In the genomic region with DNA sequence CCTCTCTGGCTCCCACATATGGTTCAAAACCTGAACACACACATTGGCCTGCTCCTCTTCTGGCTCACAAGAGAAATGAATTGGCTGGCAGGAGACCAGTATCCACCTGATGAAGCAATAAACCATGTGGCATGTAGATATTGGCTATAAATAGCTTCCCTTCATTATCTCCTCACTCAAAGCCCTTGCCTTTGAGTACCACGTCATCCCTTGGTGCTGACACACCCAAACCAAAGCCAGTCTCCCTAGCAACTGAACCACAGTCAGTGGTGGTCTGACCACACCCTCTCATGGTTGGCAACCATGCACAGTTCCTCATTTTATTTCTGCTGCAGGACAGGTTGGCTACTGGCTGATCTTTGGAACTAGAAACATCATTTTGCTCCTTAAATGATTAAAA, we compare ENCODE assay signal across 8 cellular contexts.
A peak's percentile ranks its signal among the peaks of the same experiment; 100 is the strongest.
DNase-seq lines count a peak whose midpoint lies in the region; ATAC-seq lines count a peak whose summit lies in the region.

No MANE protein-coding gene starts in this region.

- DNase-seq in EH (ENCODE audit: low read depth) (peak; percentile 5), HUDEP-2 (lab: John Stamatoyannopoulos, UW; ENCODE audit: unreplicated experiment in 76 of 76) (peak in 48 of 76 experiments; percentile 0 to 73 (median 30)), dedifferentiated amniotic fluid mesenchymal stem cell (ENCODE audit: extremely low spot score) (no peak), HuH-7 (ENCODE audit: low spot score) (no peak), T-helper 9 cell (no peak)
- peak; percentile 84 for DNase-seq in stimulated activated naive B cell treated with anti-CD40 and anti-IgM and Interleukin-4, amounts not matched to agents 10 μg/mL and 1 μg/mL and 100 μg/mL, for 72 hours

- no peaks in the 10 kb centered on the region for H3K4me1 Mint-ChIP-seq in activated T-helper 17 cell treated with anti-CD3 and anti-CD28 coated beads, Interleukin-2, amount 50 U/mL, for 72 hours
- peaks cover 0 to 25% of the 10 kb centered on the region in 2 donors for H3K4me1 Mint-ChIP-seq in stimulated activated naive B cell treated with anti-CD40 and anti-IgM and Interleukin-4, amounts not matched to agents 10 μg/mL and 1 μg/mL and 100 μg/mL, for 72 hours

- no peak overlapping the region for H3K27ac Mint-ChIP-seq in activated T-helper 17 cell treated with anti-CD3 and anti-CD28 coated beads, Interleukin-2, amount 50 U/mL, for 72 hours
- H3K27ac Mint-ChIP-seq in stimulated activated naive B cell treated with anti-CD40 and anti-IgM and Interleukin-4, amounts not matched to agents 10 μg/mL and 1 μg/mL and 100 μg/mL, for 72 hours: no peak overlapping the region

- H3K4me3 Mint-ChIP-seq in activated T-helper 17 cell treated with anti-CD3 and anti-CD28 coated beads, Interleukin-2, amount 50 U/mL, for 72 hours: no peak overlapping the region
- no peak overlapping the region for H3K4me3 Mint-ChIP-seq in stimulated activated naive B cell treated with anti-CD40 and anti-IgM and Interleukin-4, amounts not matched to agents 10 μg/mL and 1 μg/mL and 100 μg/mL, for 72 hours

- peaks cover 6% of the 10 kb centered on the region for H3K9me3 Mint-ChIP-seq in activated T-helper 17 cell treated with anti-CD3 and anti-CD28 coated beads, Interleukin-2, amount 50 U/mL, for 72 hours
- peaks cover 9 to 11% of the 10 kb centered on the region in 2 donors for H3K9me3 Mint-ChIP-seq in stimulated activated naive B cell treated with anti-CD40 and anti-IgM and Interleukin-4, amounts not matched to agents 10 μg/mL and 1 μg/mL and 100 μg/mL, for 72 hours

- peaks cover 15% of the 10 kb centered on the region for H3K27me3 Mint-ChIP-seq in activated T-helper 17 cell treated with anti-CD3 and anti-CD28 coated beads, Interleukin-2, amount 50 U/mL, for 72 hours
- H3K27me3 Mint-ChIP-seq in stimulated activated naive B cell treated with anti-CD40 and anti-IgM and Interleukin-4, amounts not matched to agents 10 μg/mL and 1 μg/mL and 100 μg/mL, for 72 hours: peaks cover 0 to 3% of the 10 kb centered on the region in 2 donors

- H3K36me3 Mint-ChIP-seq in activated T-helper 17 cell treated with anti-CD3 and anti-CD28 coated beads, Interleukin-2, amount 50 U/mL, for 72 hours (ENCODE audit: low read depth): no peaks in the 10 kb centered on the region
- peaks cover 7 to 21% of the 10 kb centered on the region in 2 donors for H3K36me3 Mint-ChIP-seq in stimulated activated naive B cell treated with anti-CD40 and anti-IgM and Interleukin-4, amounts not matched to agents 10 μg/mL and 1 μg/mL and 100 μg/mL, for 72 hours

- peak; percentile 98 for ATAC-seq in GM21367 (IDR thresholded peaks at IDR 0.05; ENCODE audit: unreplicated experiment)
- ATAC-seq in activated T-helper 17 cell treated with anti-CD3 and anti-CD28 coated beads, Interleukin-2, amount 50 U/mL, for 72 hours (replicated peaks): peak; percentile 74
- peak; percentile 99 to 100 for ATAC-seq in stimulated activated naive B cell treated with anti-CD40 and anti-IgM and Interleukin-4, amounts not matched to agents 10 μg/mL and 1 μg/mL and 100 μg/mL, for 72 hours (replicated peaks)

Comparison
In these comparisons a context has a peak if more than half of its experiments do, and no peak if none do; other contexts are left out.
1. DNase-seq: peak in EH (single experiment), HUDEP-2 (48 of 76) and stimulated activated naive B cell treated with anti-CD40 and anti-IgM and Interleukin-4, amounts not matched to agents 10 μg/mL and 1 μg/mL and 100 μg/mL, for 72 hours (single experiment); none in dedifferentiated amniotic fluid mesenchymal stem cell (single experiment), HuH-7 (single experiment) and T-helper 9 cell (single experiment).
2. Peak in every context shown above with its lines, with median percentiles within 50 percentile points of each other: ATAC-seq.